In genomic region chr1:165629848-165630628, GRCh38 we compare ENCODE assay signal across 8 cellular contexts. TPM values are rescaled to one million over a fixed set of nuclear protein-coding genes. Genes with fewer than 3 reads are reported as not detected.
DNase-seq lines count a peak whose midpoint lies in the region; ATAC-seq and TF ChIP-seq lines count a peak whose summit lies in the region.

No MANE protein-coding gene starts in this region.

- H3K36me3 Mint-ChIP-seq in IgD-negative memory B cell: no peaks in the 10 kb centered on the region
- no peaks in the 10 kb centered on the region for H3K36me3 Mint-ChIP-seq in T-helper 17 cell (ENCODE audit: low read depth)

- 5 to 7% methylated on average over 25 to 26 of the region's 26 CpGs for WGBS in lower leg skin, 2 donors

- peaks cover 3 to 20% of the 10 kb centered on the region in 2 donors for H3K4me1 ChIP-seq in ascending aorta

- DNase-seq in activated CD4-positive, alpha-beta T cell treated with anti-CD3 and anti-CD28 coated beads for 48 hours: peak; percentile 9
- no peak for DNase-seq in activated CD4-positive, alpha-beta T cell treated with anti-CD3 and anti-CD28 coated beads, Interleukin-2, amount 50 U/mL, for 48 hours
- DNase-seq in ascending aorta (ENCODE audit: low spot score in 2 of 2) (no peak), lower leg skin (ENCODE audit: low spot score in 2 of 2) (no peak), T-helper 17 cell (no peak)

- peak overlapping the region in 2 of 3 donors; percentile 16 to 32 for H3K27ac Mint-ChIP-seq in IgD-negative memory B cell
- no peak overlapping the region for H3K27ac Mint-ChIP-seq in T-helper 17 cell

- no peak overlapping the region for H3K4me3 Mint-ChIP-seq in IgD-negative memory B cell
- H3K4me3 Mint-ChIP-seq in T-helper 17 cell: no peak overlapping the region

- intact Hi-C loops in ascending aorta (cut with DNase I) (loop anchor here (1.0 to 2.0 kb wide), 3 partner anchors 32 to 269 kb away; partner anchors contain the start of gene TMCO1), lower leg skin (cut with DNase I; ENCODE audit: low total_unique reads) (no loop called here)

- H3K4me3 ChIP-seq in ascending aorta (peak overlapping the region; percentile 71 to 90), lower leg skin (ENCODE audit: low read depth, poor library complexity, severe bottlenecking) (peak overlapping the region; percentile 60)

- H3K27me3 ChIP-seq in ascending aorta: no peaks in the 10 kb centered on the region

- ATAC-seq in T-helper 17 cell (no peak), GM19324 (IDR thresholded peaks at IDR 0.05; ENCODE audit: low FRiP score, unreplicated experiment) (no peak), GM18858 (IDR thresholded peaks at IDR 0.05; ENCODE audit: unreplicated experiment) (no peak)

- no peak for TF ChIP-seq POLR2A in lower leg skin (IDR thresholded peaks at IDR 0.05)

- TF ChIP-seq CTCF in ascending aorta (IDR thresholded peaks at IDR 0.05) (no peak), lower leg skin (IDR thresholded peaks at IDR 0.05) (no peak)

- H3K27me3 Mint-ChIP-seq in IgD-negative memory B cell: peaks cover 5% of the 10 kb centered on the region
- H3K27me3 Mint-ChIP-seq in T-helper 17 cell: no peaks in the 10 kb centered on the region

- H3K9me3 ChIP-seq in ascending aorta (no peaks in the 10 kb centered on the region), T-helper 17 cell (ENCODE audit: control insufficient read depth, low read length, poor library complexity, severe bottlenecking) (no peaks in the 10 kb centered on the region)

- no peaks in the 10 kb centered on the region for H3K36me3 ChIP-seq in ascending aorta

- H3K9me3 Mint-ChIP-seq in IgD-negative memory B cell: no peaks in the 10 kb centered on the region

- H3K4me1 Mint-ChIP-seq in IgD-negative memory B cell (peaks cover 7 to 16% (median 9%) of the 10 kb centered on the region in 3 donors), T-helper 17 cell (peaks cover 20% of the 10 kb centered on the region)

- H3K27ac ChIP-seq in ascending aorta: peak overlapping the region; percentile 90 to 91

RNA-seq across cellular contexts. Expression of gene MGST3, which starts 1.0 kb away (rescaled TPM):
- 90.2 TPM for polyA plus RNA-seq in IgD-negative memory B cell
- total RNA-seq in ascending aorta (177 TPM), lower leg skin (100 to 1,000 TPM in 2 of 4 donors, 10 to 100 TPM in 2; 65.8 to 154 (median 97.6) TPM), T-helper 17 cell (10 to 100 TPM; 27.2 to 42.1 TPM)
